8 cellular contexts compared by ENCODE assay signal in genomic region chr1:52034050-52034384, GRCh38. TPM values are rescaled to one million over a fixed set of nuclear protein-coding genes. Genes with fewer than 3 reads are reported as not detected.
DNase-seq lines count a peak whose midpoint lies in the region; ATAC-seq, FAIRE-seq and TF ChIP-seq lines count a peak whose summit lies in the region.

No MANE protein-coding gene starts in this region.

- TF ChIP-seq CTCF in right atrium auricular region (IDR thresholded peaks at IDR 0.05) (no peak), bronchial epithelial cell (IDR thresholded peaks at IDR 0.05; ENCODE audit: insufficient read depth, low read length, severe bottlenecking) (no peak)

- peaks cover 0 to 17% of the 10 kb centered on the region in 2 donors for H3K4me1 ChIP-seq in right atrium auricular region
- H3K4me1 ChIP-seq in muscle layer of duodenum (ENCODE audit: control insufficient read depth in 1 of 2, insufficient read depth in 2 of 2, low read length in 2 of 2), result peaks cover 7 to 10% of the 10 kb centered on the region in 2 donors

- H3K27me3 ChIP-seq in right atrium auricular region, result no peaks in the 10 kb centered on the region
- no peaks in the 10 kb centered on the region for H3K27me3 ChIP-seq in bronchial epithelial cell (ENCODE audit: control insufficient read depth, insufficient read depth, low read length)
- H3K27me3 ChIP-seq in muscle layer of duodenum (ENCODE audit: low read depth, low read length), result no peaks in the 10 kb centered on the region

- H3K27ac ChIP-seq in right atrium auricular region (peak overlapping the region; percentile 81 to 83), muscle layer of duodenum (ENCODE audit: low read length) (peak overlapping the region; percentile 91)

- DNase-seq in right atrium auricular region (ENCODE audit: low spot score) (no peak), Right ventricle myocardium superior (no peak), bronchial epithelial cell (ENCODE audit: low read depth) (no peak), NCI-H128 (lab: John Stamatoyannopoulos, UW; ENCODE audit: unreplicated experiment) (no peak), HuH-7.5 (ENCODE audit: low spot score) (no peak), globus pallidus (ENCODE audit: low spot score) (no peak)

- no peak for ATAC-seq in Right ventricle myocardium superior (ENCODE audit: poor library complexity)
- ATAC-seq in HG03354 (IDR thresholded peaks at IDR 0.05; ENCODE audit: poor library complexity, severe bottlenecking, unreplicated experiment), result no peak

- H3K36me3 ChIP-seq in right atrium auricular region, result peaks cover under 1% of the 10 kb centered on the region
- H3K36me3 ChIP-seq in bronchial epithelial cell (ENCODE audit: control insufficient read depth, insufficient read depth, low read length), result peaks cover 2% of the 10 kb centered on the region
- H3K36me3 ChIP-seq in muscle layer of duodenum (ENCODE audit: control insufficient read depth in 1 of 2, insufficient read depth in 2 of 2, low read length in 2 of 2), result peaks cover 0 to 7% of the 10 kb centered on the region in 2 donors

- no peaks in the 10 kb centered on the region for H3K9me3 ChIP-seq in right atrium auricular region
- H3K9me3 ChIP-seq in muscle layer of duodenum (ENCODE audit: control insufficient read depth in 1 of 2, low read length in 2 of 2), result no peaks in the 10 kb centered on the region

- intact Hi-C loops in Right ventricle myocardium superior (cut with DNase I), result no loop called here

- H3K4me3 ChIP-seq in right atrium auricular region (peak overlapping the region; percentile 58 to 80), bronchial epithelial cell (ENCODE audit: low read depth, low read length) (peak overlapping the region; percentile 77), muscle layer of duodenum (ENCODE audit: low read depth in 1 of 2, low read length in 2 of 2) (peak overlapping the region; percentile 68 to 75)

- FAIRE-seq in bronchial epithelial cell (lab: Jason Lieb, UNC), result no peak

RNA-seq across cellular contexts. Expression of gene KTI12, which starts 0.4 kb away (rescaled TPM):
- 1 to 10 TPM; 3.3 to 4.7 TPM for total RNA-seq in right atrium auricular region
- 3.3 TPM for total RNA-seq in Right ventricle myocardium superior
- total RNA-seq in bronchial epithelial cell, result 5.6 and 10.0 TPM in 2 replicates

RNA-seq across cellular contexts. Expression of gene TXNDC12, which starts 21.0 kb away (rescaled TPM):
- total RNA-seq in right atrium auricular region (10 to 100 TPM; 30.2 to 39.5 TPM), Right ventricle myocardium superior (20.9 TPM), bronchial epithelial cell (35.5 and 54.8 TPM in 2 replicates)

RNA-seq across cellular contexts. Expression of gene BTF3L4, which starts 22.1 kb away (rescaled TPM):
- total RNA-seq in right atrium auricular region (10 to 100 TPM; 37.9 to 38.9 TPM), Right ventricle myocardium superior (24.5 TPM), bronchial epithelial cell (51.9 and 58.5 TPM in 2 replicates)

RNA-seq across cellular contexts. Expression of gene RAB3B, which starts 43.5 kb away (rescaled TPM):
- total RNA-seq in right atrium auricular region, result under 1 TPM in 1 of 2 donors, not detected in 1; 0.04 TPM
- total RNA-seq in Right ventricle myocardium superior, result not detected
- total RNA-seq in bronchial epithelial cell, result 2.2 and 3.4 TPM in 2 replicates
